Comparison of ENCODE assay signal across 30 cellular contexts in the genomic region with DNA sequence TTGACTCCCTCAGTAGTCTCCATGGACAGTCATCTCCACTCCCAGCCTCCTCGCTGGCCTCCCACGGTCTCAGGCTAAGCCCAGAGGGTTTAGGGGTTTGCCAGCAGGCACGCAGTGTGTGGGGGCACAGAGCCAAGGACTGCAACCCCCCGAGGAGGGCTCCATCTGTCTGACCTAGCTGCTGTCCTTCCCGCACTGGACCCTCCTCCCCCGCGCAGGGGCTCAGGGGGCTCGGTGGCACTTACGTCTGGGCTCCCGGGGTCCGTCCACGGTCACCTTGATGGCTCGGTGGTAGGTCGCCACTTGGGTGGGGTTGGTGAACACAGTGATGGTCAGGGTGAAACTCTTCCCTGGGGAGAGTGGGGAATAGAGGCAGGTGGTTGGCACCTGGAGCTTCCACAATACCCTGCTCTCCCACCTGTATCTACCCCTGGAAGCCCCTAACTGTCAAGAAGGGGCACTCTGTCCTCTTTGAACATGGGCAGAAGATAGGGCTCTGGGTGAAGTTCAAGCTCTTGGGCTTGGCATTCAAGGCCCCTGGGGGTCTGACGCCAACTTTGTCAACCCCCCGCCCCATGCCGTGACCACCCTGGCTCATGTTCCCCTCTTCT. TPM values are rescaled to one million over a fixed set of nuclear protein-coding genes. Genes with fewer than 3 reads are reported as not detected.
DNase-seq lines count a peak whose midpoint lies in the region; ATAC-seq and TF ChIP-seq lines count a peak whose summit lies in the region.
"Had no signal": no experiment of that assay in that cellular context is flagged by ENCODE, and none has a peak within 500 bp of the region (broad histone marks: within the 10 kb centered on the region; RNA-seq: fewer than 3 reads in every experiment).

No MANE protein-coding gene starts in this region.

- TF ChIP-seq CTCF in activated CD8-positive, alpha-beta T cell treated with anti-CD3 and anti-CD28 coated beads for 36 hours (IDR thresholded peaks at IDR 0.05): no peak
- TF ChIP-seq CTCF in testis (IDR thresholded peaks at IDR 0.05): no peak

- H3K27ac Mint-ChIP-seq in CD4-positive, CD25-positive, alpha-beta regulatory T cell: peak overlapping the region in 2 of 3 donors; percentile 89
- peak overlapping the region; percentile 57 to 100 (median 99) for H3K27ac Mint-ChIP-seq in CD4-positive, alpha-beta memory T cell
- H3K27ac Mint-ChIP-seq in activated CD8-positive, alpha-beta T cell treated with anti-CD3 and anti-CD28 coated beads for 36 hours: peak overlapping the region; percentile 95
- H3K27ac Mint-ChIP-seq in effector memory CD8-positive, alpha-beta T cell: peak overlapping the region; percentile 100
- H3K27ac Mint-ChIP-seq: nephron progenitor cell, type B pancreatic cell had no signal

- 84 to 91% methylated on average over 14 to 17 of the region's 17 CpGs for WGBS in testis, 2 donors

- peaks cover 0 to 2% (median 0%) of the 10 kb centered on the region in 7 donors for H3K9me3 Mint-ChIP-seq in CD4-positive, CD25-positive, alpha-beta regulatory T cell
- H3K9me3 Mint-ChIP-seq in CD4-positive, alpha-beta memory T cell: peaks cover 0 to 3% (median 0%) of the 10 kb centered on the region in 8 donors
- no peaks in the 10 kb centered on the region for H3K9me3 Mint-ChIP-seq in activated CD8-positive, alpha-beta T cell treated with anti-CD3 and anti-CD28 coated beads for 36 hours
- H3K9me3 Mint-ChIP-seq in effector memory CD8-positive, alpha-beta T cell: no peaks in the 10 kb centered on the region
- H3K9me3 Mint-ChIP-seq: nephron progenitor cell, type B pancreatic cell had no signal

- no peak overlapping the region for H3K4me3 ChIP-seq in CD4-positive, CD25-positive, alpha-beta regulatory T cell (ENCODE audit: low read depth, low read length)
- H3K4me3 ChIP-seq in CD4-positive, alpha-beta memory T cell (ENCODE audit: low read length in 2 of 2): no peak overlapping the region
- H3K4me3 ChIP-seq in testis: no peak overlapping the region
- H3K4me3 ChIP-seq: colonic mucosa, gastroesophageal sphincter, left lung, right lobe of liver had no signal

- H3K27me3 Mint-ChIP-seq in CD4-positive, CD25-positive, alpha-beta regulatory T cell: peaks cover 10% of the 10 kb centered on the region
- H3K27me3 Mint-ChIP-seq in CD4-positive, alpha-beta memory T cell: no peaks in the 10 kb centered on the region
- H3K27me3 Mint-ChIP-seq in activated CD8-positive, alpha-beta T cell treated with anti-CD3 and anti-CD28 coated beads for 36 hours: no peaks in the 10 kb centered on the region
- H3K27me3 Mint-ChIP-seq in effector memory CD8-positive, alpha-beta T cell: no peaks in the 10 kb centered on the region

- no peak for TF ChIP-seq POLR2A in testis (IDR thresholded peaks at IDR 0.05)

- peak overlapping the region; percentile 98 for H3K27ac ChIP-seq in CD4-positive, CD25-positive, alpha-beta regulatory T cell (ENCODE audit: insufficient read depth, low read length, poor library complexity, severe bottlenecking)
- peak overlapping the region; percentile 98 for H3K27ac ChIP-seq in CD4-positive, alpha-beta memory T cell (ENCODE audit: low read depth, low read length)
- H3K27ac ChIP-seq in testis: no peak overlapping the region
- H3K27ac ChIP-seq: colonic mucosa, gastroesophageal sphincter, left lung, parathyroid adenoma, right lobe of liver, WERI-Rb-1 had no signal

- CTCF ChIA-PET in CD4-positive, alpha-beta memory T cell (lab: Charles Lee; ENCODE audit: partially characterized antibody): interaction anchor here (0.8 to 1.8 kb wide), 3 partner anchors 8 to 118 kb away, joined by 3 to 8 read pairs (median 6); no protein-coding TSS in a partner anchor
- CTCF ChIA-PET in activated CD8-positive, alpha-beta T cell treated with anti-CD3 and anti-CD28 coated beads for 36 hours (lab: Charles Lee): interaction anchor here (1.3 to 2.5 kb wide), 2 partner anchors 8 to 13 kb away, joined by 3 to 9 read pairs; no protein-coding TSS in a partner anchor

- H3K27me3 ChIP-seq in CD4-positive, CD25-positive, alpha-beta regulatory T cell (ENCODE audit: control insufficient read depth, insufficient read depth, low read length): no peaks in the 10 kb centered on the region
- H3K27me3 ChIP-seq in CD4-positive, alpha-beta memory T cell (ENCODE audit: insufficient read depth, low read length): no peaks in the 10 kb centered on the region
- no peaks in the 10 kb centered on the region for H3K27me3 ChIP-seq in testis
- H3K27me3 ChIP-seq: colonic mucosa, right lobe of liver had no signal

- peak overlapping the region in 1 of 4 donors; percentile 78 for H3K4me3 Mint-ChIP-seq in CD4-positive, CD25-positive, alpha-beta regulatory T cell
- peak overlapping the region in 2 of 8 donors; percentile 25 to 73 for H3K4me3 Mint-ChIP-seq in CD4-positive, alpha-beta memory T cell
- H3K4me3 Mint-ChIP-seq in activated CD8-positive, alpha-beta T cell treated with anti-CD3 and anti-CD28 coated beads for 36 hours: peak overlapping the region; percentile 7
- peak overlapping the region; percentile 71 to 98 for H3K4me3 Mint-ChIP-seq in effector memory CD8-positive, alpha-beta T cell
- H3K4me3 Mint-ChIP-seq: nephron progenitor cell, type B pancreatic cell had no signal

- peaks cover 76% of the 10 kb centered on the region for H3K36me3 ChIP-seq in CD4-positive, CD25-positive, alpha-beta regulatory T cell (ENCODE audit: control insufficient read depth, insufficient read depth, low read length)
- peaks cover 67% of the 10 kb centered on the region for H3K36me3 ChIP-seq in CD4-positive, alpha-beta memory T cell (ENCODE audit: insufficient read depth, low read length)
- no peaks in the 10 kb centered on the region for H3K36me3 ChIP-seq in testis (ENCODE audit: low read depth, missing control alignments)
- H3K36me3 ChIP-seq: colonic mucosa, gastroesophageal sphincter, right lobe of liver had no signal

- H3K36me3 Mint-ChIP-seq in CD4-positive, CD25-positive, alpha-beta regulatory T cell: peaks cover 42% of the 10 kb centered on the region
- H3K36me3 Mint-ChIP-seq in CD4-positive, alpha-beta memory T cell: peaks cover 47 to 81% of the 10 kb centered on the region in 2 donors
- H3K36me3 Mint-ChIP-seq in activated CD8-positive, alpha-beta T cell treated with anti-CD3 and anti-CD28 coated beads for 36 hours (ENCODE audit: low read depth): peaks cover 87% of the 10 kb centered on the region
- H3K36me3 Mint-ChIP-seq in effector memory CD8-positive, alpha-beta T cell (ENCODE audit: insufficient read depth): peaks cover 100% of the 10 kb centered on the region
- H3K36me3 Mint-ChIP-seq: type B pancreatic cell had no signal

- peaks cover 29 to 83% (median 47%) of the 10 kb centered on the region in 4 donors for H3K4me1 Mint-ChIP-seq in CD4-positive, CD25-positive, alpha-beta regulatory T cell
- H3K4me1 Mint-ChIP-seq in CD4-positive, alpha-beta memory T cell: peaks cover 37 to 97% (median 70%) of the 10 kb centered on the region in 4 donors
- peaks cover 91% of the 10 kb centered on the region for H3K4me1 Mint-ChIP-seq in activated CD8-positive, alpha-beta T cell treated with anti-CD3 and anti-CD28 coated beads for 36 hours (ENCODE audit: low read depth)
- peaks cover 78 to 81% of the 10 kb centered on the region in 2 donors for H3K4me1 Mint-ChIP-seq in effector memory CD8-positive, alpha-beta T cell (ENCODE audit: low read depth in 2 of 2)

- no peaks in the 10 kb centered on the region for H3K9me3 ChIP-seq in CD4-positive, CD25-positive, alpha-beta regulatory T cell (ENCODE audit: control insufficient read depth in 2 of 2, low read length in 2 of 2)
- H3K9me3 ChIP-seq in CD4-positive, alpha-beta memory T cell (ENCODE audit: control insufficient read depth in 1 of 2, low read length in 2 of 2): no peaks in the 10 kb centered on the region
- H3K9me3 ChIP-seq in testis: no peaks in the 10 kb centered on the region
- H3K9me3 ChIP-seq: colonic mucosa, gastroesophageal sphincter, left lung, right lobe of liver had no signal

- H3K4me1 ChIP-seq in CD4-positive, CD25-positive, alpha-beta regulatory T cell (ENCODE audit: control insufficient read depth, insufficient read depth, low read length, poor library complexity, severe bottlenecking): peaks cover 88% of the 10 kb centered on the region
- H3K4me1 ChIP-seq in CD4-positive, alpha-beta memory T cell (ENCODE audit: insufficient read depth, low read length): peaks cover 100% of the 10 kb centered on the region
- H3K4me1 ChIP-seq in testis: no peaks in the 10 kb centered on the region
- H3K4me1 ChIP-seq: colonic mucosa, left lung, parathyroid adenoma, right lobe of liver had no signal

- intact Hi-C loops in CD4-positive, alpha-beta memory T cell (cut with micrococcal nuclease): no loop called here
- intact Hi-C loops in activated CD8-positive, alpha-beta T cell treated with anti-CD3 and anti-CD28 coated beads for 36 hours (cut with micrococcal nuclease): no loop called here
- intact Hi-C loops in testis (cut with DNase I; ENCODE audit: low total_unique reads): no loop called here

- ATAC-seq in CD4-positive, CD25-positive, alpha-beta regulatory T cell (ENCODE audit: low read depth in 2 of 2): no peak
- no peak for ATAC-seq in activated CD8-positive, alpha-beta T cell treated with anti-CD3 and anti-CD28 coated beads for 36 hours
- no peak for ATAC-seq in effector memory CD8-positive, alpha-beta T cell (replicated peaks)
- no peak for ATAC-seq in HG03571 (IDR thresholded peaks at IDR 0.05; ENCODE audit: unreplicated experiment)
- ATAC-seq: gastroesophageal sphincter, left lung, right lobe of liver, SK-N-SH treated with all-trans-retinoic acid at 6 μM for 48 hours had no signal

- POLR2A ChIA-PET in CD4-positive, alpha-beta memory T cell (lab: Charles Lee; ENCODE audit: partially characterized antibody): interaction anchor here (1.3 to 14.7 kb wide), 3 partner anchors 8 to 74 kb away, joined by 3 to 335 read pairs (median 4); a partner anchor contains a TSS
- POLR2A ChIA-PET in activated CD8-positive, alpha-beta T cell treated with anti-CD3 and anti-CD28 coated beads for 36 hours (lab: Charles Lee): interaction anchor here (0.7 to 1.5 kb wide), 4 partner anchors 8 to 34 kb away, joined by 3 read pairs; a partner anchor contains a TSS

- no peak for DNase-seq in CD4-positive, CD25-positive, alpha-beta regulatory T cell
- no peak for DNase-seq in CD4-positive, alpha-beta memory T cell
- DNase-seq in activated CD8-positive, alpha-beta T cell treated with anti-CD3 and anti-CD28 coated beads for 36 hours: no peak
- no peak for DNase-seq in effector memory CD8-positive, alpha-beta T cell
- DNase-seq in cortex of kidney (lab: John Stamatoyannopoulos, UW): no peak
- no peak for DNase-seq in NCI-H1694 treated with DMSO at 0.1 percent for 48 hours (lab: John Stamatoyannopoulos, UW)
- DNase-seq in testis: no peak
- DNase-seq: activated CD8-positive, alpha-beta memory T cell treated with anti-CD3 and anti-CD28 coated beads for 24 hours; amygdala; colonic mucosa; DMS153; GM23248; hippocampal formation; KG1; left lung; MM.1S; NCI-H1417; NCI-H446; NCI-H82; nephron progenitor cell; right lobe of liver; stimulated activated CD4-positive, alpha-beta T cell treated with anti-CD3 and anti-CD28 coated beads, Interleukin-12 subunit alpha, Interleukin-12 subunit beta, amount 100 ng/mL, for 4 hours; stimulated activated CD4-positive, alpha-beta T cell treated with anti-CD3 and anti-CD28 coated beads, Interleukin-4, amount 100 ng/mL, for 4 hours; T-helper 9 cell; WERI-Rb-1 had no signal

RNA-seq across cellular contexts. Expression of a gene that starts 11.0 kb away (rescaled TPM):
- 268 TPM for total RNA-seq in CD4-positive, CD25-positive, alpha-beta regulatory T cell
- 10 to 100 TPM; 12.0 to 23.3 (median 15.8) TPM for polyA plus RNA-seq in CD4-positive, CD25-positive, alpha-beta regulatory T cell
- total RNA-seq in CD4-positive, alpha-beta memory T cell: 100 to 1,000 TPM; 105 to 112 TPM
- polyA plus RNA-seq in CD4-positive, alpha-beta memory T cell: 10 to 100 TPM; 12.5 to 50.8 TPM
- total RNA-seq in activated CD8-positive, alpha-beta T cell treated with anti-CD3 and anti-CD28 coated beads for 36 hours: 100 to 1,000 TPM; 180 to 183 TPM
- total RNA-seq in testis: 1 to 10 TPM; 5.7 to 6.4 TPM
- 5.1 TPM for polyA plus RNA-seq in testis (ENCODE audit: insufficient read depth, low read depth, low replicate concordance)

Comparison
In these comparisons a context has a peak if more than half of its experiments do, and no peak if none do; other contexts are left out.
1. H3K27ac ChIP-seq: peak in CD4-positive, CD25-positive, alpha-beta regulatory T cell (single experiment) and CD4-positive, alpha-beta memory T cell (single experiment); none in testis (0 of 2).
2. RNA of a gene that starts 11.0 kb away (total RNA-seq): 268 TPM in CD4-positive, CD25-positive, alpha-beta regulatory T cell (single experiment), 180 to 183 TPM in activated CD8-positive, alpha-beta T cell treated with anti-CD3 and anti-CD28 coated beads for 36 hours and 105 to 112 TPM in CD4-positive, alpha-beta memory T cell; 5.7 to 6.4 TPM in testis; every median in the first group is over 10 times any median in the second.
3. Peak in every context shown above with its lines, with median percentiles within 50 percentile points of each other: H3K27ac Mint-ChIP-seq.